ENCODE assay signal across 17 cellular contexts in genomic region chr11:86039094-86039493, GRCh38. TPM values are rescaled to one million over a fixed set of nuclear protein-coding genes. Genes with fewer than 3 reads are reported as not detected.
DNase-seq lines count a peak whose midpoint lies in the region; ATAC-seq and TF ChIP-seq lines count a peak whose summit lies in the region.
"Had no signal": no experiment of that assay in that cellular context is flagged by ENCODE, and none has a peak within 500 bp of the region (broad histone marks: within the 10 kb centered on the region; RNA-seq: fewer than 3 reads in every experiment).

No MANE protein-coding gene starts in this region.

- no peaks in the 10 kb centered on the region for H3K9me3 Mint-ChIP-seq in activated CD8-positive, alpha-beta T cell treated with anti-CD3 and anti-CD28 coated beads for 36 hours
- H3K9me3 Mint-ChIP-seq in activated CD8-positive, alpha-beta T cell treated with anti-CD3 and anti-CD28 coated beads, Interleukin-2, amount 10 ng/mL, durations not matched to agents 7 days and 5 days (ENCODE audit: insufficient read depth), result no peaks in the 10 kb centered on the region
- H3K9me3 Mint-ChIP-seq in activated naive CD8-positive, alpha-beta T cell treated with anti-CD3 and anti-CD28 coated beads for 36 hours, result no peaks in the 10 kb centered on the region

- DNase-seq in activated CD8-positive, alpha-beta T cell treated with anti-CD3 and anti-CD28 coated beads for 36 hours, result no peak
- DNase-seq in activated CD8-positive, alpha-beta T cell treated with anti-CD3 and anti-CD28 coated beads, Interleukin-2, amount 10 ng/mL, durations not matched to agents 7 days and 5 days, result no peak
- no peak for DNase-seq in activated naive CD8-positive, alpha-beta T cell treated with anti-CD3 and anti-CD28 coated beads for 36 hours
- DNase-seq in left ventricle myocardium superior (no peak), mesenteric fat pad (ENCODE audit: low spot score) (no peak), DMS 273 treated with DMSO at 0.1 percent for 48 hours (lab: John Stamatoyannopoulos, UW) (no peak)
- DNase-seq: 8988T, MM.1S, NCI-H1105, NCI-H187, NCI-H446, PC-3 had no signal

- H3K27ac ChIP-seq in skeletal muscle tissue (ENCODE audit: low read depth, low read length), result peak overlapping the region; percentile 48
- H3K27ac ChIP-seq: BLaER1 treated with 17β-estradiol and CSF1 and Interleukin-3, amounts not matched to agents 10 nM and 100 nM had no signal

- H3K9me3 ChIP-seq in skeletal muscle tissue (ENCODE audit: control insufficient read depth in 3 of 3, low read length in 3 of 3), result no peaks in the 10 kb centered on the region
- H3K9me3 ChIP-seq: BLaER1 treated with 17β-estradiol and CSF1 and Interleukin-3, amounts not matched to agents 10 nM and 100 nM; HAP-1 had no signal

- no peak overlapping the region for H3K4me3 Mint-ChIP-seq in activated CD8-positive, alpha-beta T cell treated with anti-CD3 and anti-CD28 coated beads for 36 hours
- no peak overlapping the region for H3K4me3 Mint-ChIP-seq in activated CD8-positive, alpha-beta T cell treated with anti-CD3 and anti-CD28 coated beads, Interleukin-2, amount 10 ng/mL, durations not matched to agents 7 days and 5 days
- no peak overlapping the region for H3K4me3 Mint-ChIP-seq in activated naive CD8-positive, alpha-beta T cell treated with anti-CD3 and anti-CD28 coated beads for 36 hours

- H3K4me1 Mint-ChIP-seq in activated CD8-positive, alpha-beta T cell treated with anti-CD3 and anti-CD28 coated beads for 36 hours (ENCODE audit: low read depth), result peaks cover 62% of the 10 kb centered on the region
- H3K4me1 Mint-ChIP-seq in activated CD8-positive, alpha-beta T cell treated with anti-CD3 and anti-CD28 coated beads, Interleukin-2, amount 10 ng/mL, durations not matched to agents 7 days and 5 days (ENCODE audit: low read depth), result peaks cover 37% of the 10 kb centered on the region
- peaks cover 52% of the 10 kb centered on the region for H3K4me1 Mint-ChIP-seq in activated naive CD8-positive, alpha-beta T cell treated with anti-CD3 and anti-CD28 coated beads for 36 hours

- H3K36me3 ChIP-seq in skeletal muscle tissue (ENCODE audit: control insufficient read depth in 3 of 3, insufficient read depth in 3 of 3, low read length in 3 of 3), result no peaks in the 10 kb centered on the region
- H3K36me3 ChIP-seq: HAP-1 had no signal

- TF ChIP-seq CTCF in activated CD8-positive, alpha-beta T cell treated with anti-CD3 and anti-CD28 coated beads for 36 hours (IDR thresholded peaks at IDR 0.05), result no peak

- H3K4me3 ChIP-seq in skeletal muscle tissue (ENCODE audit: low read length in 3 of 3), result no peak overlapping the region
- H3K4me3 ChIP-seq: BLaER1 treated with 17β-estradiol and CSF1 and Interleukin-3, amounts not matched to agents 10 nM and 100 nM; HAP-1 had no signal

- peaks cover 2% of the 10 kb centered on the region for H3K36me3 Mint-ChIP-seq in activated CD8-positive, alpha-beta T cell treated with anti-CD3 and anti-CD28 coated beads for 36 hours (ENCODE audit: low read depth)
- peaks cover 10% of the 10 kb centered on the region for H3K36me3 Mint-ChIP-seq in activated CD8-positive, alpha-beta T cell treated with anti-CD3 and anti-CD28 coated beads, Interleukin-2, amount 10 ng/mL, durations not matched to agents 7 days and 5 days (ENCODE audit: low read depth)
- H3K36me3 Mint-ChIP-seq in activated naive CD8-positive, alpha-beta T cell treated with anti-CD3 and anti-CD28 coated beads for 36 hours, result peaks cover 14% of the 10 kb centered on the region

- POLR2A ChIA-PET in activated CD8-positive, alpha-beta T cell treated with anti-CD3 and anti-CD28 coated beads for 36 hours (lab: Charles Lee), result interaction anchor here (0.5 kb wide), 1 partner anchor 184 kb away, joined by 3 read pairs; no protein-coding TSS in a partner anchor
- POLR2A ChIA-PET in activated CD8-positive, alpha-beta T cell treated with anti-CD3 and anti-CD28 coated beads, Interleukin-2, amount 10 ng/mL, durations not matched to agents 7 days and 5 days (lab: Charles Lee), result no interaction called here

- H3K27ac Mint-ChIP-seq in activated CD8-positive, alpha-beta T cell treated with anti-CD3 and anti-CD28 coated beads for 36 hours, result peak overlapping the region; percentile 48
- H3K27ac Mint-ChIP-seq in activated CD8-positive, alpha-beta T cell treated with anti-CD3 and anti-CD28 coated beads, Interleukin-2, amount 10 ng/mL, durations not matched to agents 7 days and 5 days, result no peak overlapping the region
- H3K27ac Mint-ChIP-seq in activated naive CD8-positive, alpha-beta T cell treated with anti-CD3 and anti-CD28 coated beads for 36 hours, result peak overlapping the region; percentile 19

- CTCF ChIA-PET in activated CD8-positive, alpha-beta T cell treated with anti-CD3 and anti-CD28 coated beads for 36 hours (lab: Charles Lee), result no interaction called here
- CTCF ChIA-PET in activated CD8-positive, alpha-beta T cell treated with anti-CD3 and anti-CD28 coated beads, Interleukin-2, amount 10 ng/mL, durations not matched to agents 7 days and 5 days (lab: Charles Lee), result interaction anchor here (1.2 kb wide), 1 partner anchor 155 kb away, joined by 4 read pairs; no protein-coding TSS in a partner anchor

- no peaks in the 10 kb centered on the region for H3K27me3 Mint-ChIP-seq in activated CD8-positive, alpha-beta T cell treated with anti-CD3 and anti-CD28 coated beads for 36 hours
- no peaks in the 10 kb centered on the region for H3K27me3 Mint-ChIP-seq in activated CD8-positive, alpha-beta T cell treated with anti-CD3 and anti-CD28 coated beads, Interleukin-2, amount 10 ng/mL, durations not matched to agents 7 days and 5 days (ENCODE audit: low read depth)
- H3K27me3 Mint-ChIP-seq in activated naive CD8-positive, alpha-beta T cell treated with anti-CD3 and anti-CD28 coated beads for 36 hours, result no peaks in the 10 kb centered on the region

- no peak overlapping the region for H3K9ac ChIP-seq in skeletal muscle tissue (ENCODE audit: low read depth in 1 of 3, low read length in 3 of 3)

- ATAC-seq in activated CD8-positive, alpha-beta T cell treated with anti-CD3 and anti-CD28 coated beads for 36 hours, result no peak
- ATAC-seq in activated CD8-positive, alpha-beta T cell treated with anti-CD3 and anti-CD28 coated beads, Interleukin-2, amount 10 ng/mL, durations not matched to agents 7 days and 5 days, result no peak
- ATAC-seq in left ventricle myocardium superior (peak; percentile 81), HG02678 (IDR thresholded peaks at IDR 0.05; ENCODE audit: unreplicated experiment) (no peak)
- ATAC-seq: HepG2, PC-3 had no signal

- H3K4me1 ChIP-seq in skeletal muscle tissue (ENCODE audit: control insufficient read depth in 3 of 3, insufficient read depth in 3 of 3, low read length in 3 of 3), result peaks cover 13 to 35% (median 15%) of the 10 kb centered on the region in 3 donors

- intact Hi-C loops in activated CD8-positive, alpha-beta T cell treated with anti-CD3 and anti-CD28 coated beads for 36 hours (cut with micrococcal nuclease), result no loop called here
- intact Hi-C loops in left ventricle myocardium superior (cut with micrococcal nuclease), result no loop called here

- no peaks in the 10 kb centered on the region for H3K27me3 ChIP-seq in skeletal muscle tissue (ENCODE audit: control insufficient read depth in 3 of 3, insufficient read depth in 3 of 3, low read length in 3 of 3)
- H3K27me3 ChIP-seq: BLaER1 treated with 17β-estradiol and CSF1 and Interleukin-3, amounts not matched to agents 10 nM and 100 nM had no signal

RNA-seq across cellular contexts. Expression of gene PICALM, which starts 29.8 kb away (rescaled TPM):
- total RNA-seq in activated CD8-positive, alpha-beta T cell treated with anti-CD3 and anti-CD28 coated beads for 36 hours, result 10 to 100 TPM; 57.5 to 61.2 TPM
- total RNA-seq in activated CD8-positive, alpha-beta T cell treated with anti-CD3 and anti-CD28 coated beads, Interleukin-2, amount 10 ng/mL, durations not matched to agents 7 days and 5 days, result 100 to 1,000 TPM; 110 to 115 TPM
- 10 to 100 TPM; 35.8 to 41.1 TPM for total RNA-seq in activated naive CD8-positive, alpha-beta T cell treated with anti-CD3 and anti-CD28 coated beads for 36 hours
- total RNA-seq in left ventricle myocardium superior, result 122 TPM
- total RNA-seq in skeletal muscle tissue, result 707 TPM
- 366 TPM for total RNA-seq in mesenteric fat pad
